8 cellular contexts compared by ENCODE assay signal in genomic region chr7:32588657-32589056, GRCh38.
DNase-seq lines count a peak whose midpoint lies in the region; ATAC-seq and TF ChIP-seq lines count a peak whose summit lies in the region.

No MANE protein-coding gene starts in this region.

- no peaks in the 10 kb centered on the region for H3K27me3 ChIP-seq in CD4-positive, CD25-positive, alpha-beta regulatory T cell (ENCODE audit: control insufficient read depth, insufficient read depth, low read length)
- no peaks in the 10 kb centered on the region for H3K27me3 ChIP-seq in upper lobe of right lung

- no peak overlapping the region for H3K27ac ChIP-seq in CD4-positive, CD25-positive, alpha-beta regulatory T cell (ENCODE audit: insufficient read depth, low read length, poor library complexity, severe bottlenecking)
- peak overlapping the region; percentile 34 for H3K27ac ChIP-seq in upper lobe of right lung

- H3K9me3 Mint-ChIP-seq in CD4-positive, CD25-positive, alpha-beta regulatory T cell = no peaks in the 10 kb centered on the region

- H3K4me1 Mint-ChIP-seq in CD4-positive, CD25-positive, alpha-beta regulatory T cell = peaks cover 13 to 28% (median 24%) of the 10 kb centered on the region in 4 donors

- peak in 1 of 3 donors; percentile 48 for DNase-seq in CD4-positive, CD25-positive, alpha-beta regulatory T cell
- DNase-seq in OCI-M1 (lab: John Stamatoyannopoulos, UW) = peak; percentile 4
- peak; percentile 28 for DNase-seq in fibroblast of the conjunctiva (ENCODE audit: low read depth)
- no peak for DNase-seq in upper lobe of right lung
- DNase-seq in DMS 273 (lab: John Stamatoyannopoulos, UW; ENCODE audit: unreplicated experiment) = no peak
- no peak for DNase-seq in NCI-H345 treated with DMSO at 0.1 percent for 48 hours (lab: John Stamatoyannopoulos, UW; ENCODE audit: unreplicated experiment)
- no peak for DNase-seq in NCI-H128 (lab: John Stamatoyannopoulos, UW; ENCODE audit: unreplicated experiment)

- peak overlapping the region; percentile 39 to 87 (median 80) for H3K27ac Mint-ChIP-seq in CD4-positive, CD25-positive, alpha-beta regulatory T cell

- H3K4me1 ChIP-seq in CD4-positive, CD25-positive, alpha-beta regulatory T cell (ENCODE audit: control insufficient read depth, insufficient read depth, low read length, poor library complexity, severe bottlenecking) = peaks cover 6% of the 10 kb centered on the region
- H3K4me1 ChIP-seq in upper lobe of right lung = peaks cover 21% of the 10 kb centered on the region

- H3K4me3 ChIP-seq in CD4-positive, CD25-positive, alpha-beta regulatory T cell (ENCODE audit: low read depth, low read length) = no peak overlapping the region
- no peak overlapping the region for H3K4me3 ChIP-seq in upper lobe of right lung

- no peak for TF ChIP-seq CTCF in upper lobe of right lung (IDR thresholded peaks at IDR 0.05)

- H3K36me3 ChIP-seq in CD4-positive, CD25-positive, alpha-beta regulatory T cell (ENCODE audit: control insufficient read depth, insufficient read depth, low read length) = peaks cover 21% of the 10 kb centered on the region
- peaks cover 26% of the 10 kb centered on the region for H3K36me3 ChIP-seq in upper lobe of right lung

- H3K36me3 Mint-ChIP-seq in CD4-positive, CD25-positive, alpha-beta regulatory T cell = peaks cover 26% of the 10 kb centered on the region

- ATAC-seq in CD4-positive, CD25-positive, alpha-beta regulatory T cell (ENCODE audit: low read depth in 2 of 2) = no peak
- ATAC-seq in GM21825 (IDR thresholded peaks at IDR 0.05; ENCODE audit: unreplicated experiment) = peak; percentile 68
- ATAC-seq in upper lobe of right lung = peak; percentile 60

- H3K9me3 ChIP-seq in CD4-positive, CD25-positive, alpha-beta regulatory T cell (ENCODE audit: control insufficient read depth in 2 of 2, low read length in 2 of 2) = no peaks in the 10 kb centered on the region
- H3K9me3 ChIP-seq in upper lobe of right lung = no peaks in the 10 kb centered on the region

- no peaks in the 10 kb centered on the region for H3K27me3 Mint-ChIP-seq in CD4-positive, CD25-positive, alpha-beta regulatory T cell

- H3K4me3 Mint-ChIP-seq in CD4-positive, CD25-positive, alpha-beta regulatory T cell = no peak overlapping the region

- intact Hi-C loops in upper lobe of right lung (cut with DNase I) = no loop called here

Comparison
In these comparisons a context has a peak if more than half of its experiments do, and no peak if none do; other contexts are left out.
1. ATAC-seq: peak in GM21825 (single experiment) and upper lobe of right lung (single experiment); none in CD4-positive, CD25-positive, alpha-beta regulatory T cell (0 of 2).
2. DNase-seq: peak in OCI-M1 (single experiment) and fibroblast of the conjunctiva (single experiment); none in upper lobe of right lung (single experiment), DMS 273 (single experiment), NCI-H345 treated with DMSO at 0.1 percent for 48 hours (single experiment) and NCI-H128 (single experiment).